In the genomic region with DNA sequence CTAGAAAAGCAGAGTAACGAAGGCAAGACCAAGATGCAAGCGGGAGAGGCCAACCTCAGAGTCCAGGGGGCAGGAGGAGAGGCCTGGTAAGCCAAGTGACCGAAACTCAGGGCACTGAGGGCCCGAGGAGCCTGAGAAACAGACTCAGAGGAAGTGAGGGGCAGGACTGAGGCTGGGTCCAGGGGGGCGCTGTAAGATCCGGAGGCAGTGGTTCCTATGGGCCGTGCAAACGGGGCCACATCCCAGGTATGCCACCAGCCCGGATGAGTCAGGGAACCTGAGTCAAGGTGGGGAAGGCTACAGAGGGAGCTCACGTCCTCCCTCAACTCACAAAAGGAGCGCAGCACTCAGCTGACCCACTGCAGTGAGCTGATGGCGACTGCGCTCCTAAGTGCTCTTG, we compare ENCODE assay signal across 10 cellular contexts. TPM values are rescaled to one million over a fixed set of nuclear protein-coding genes. Genes with fewer than 3 reads are reported as not detected.
A peak's percentile ranks its signal among the peaks of the same experiment; 100 is the strongest.
DNase-seq lines count a peak whose midpoint lies in the region; ATAC-seq and TF ChIP-seq lines count a peak whose summit lies in the region.
"Had no signal": no experiment of that assay in that cellular context is flagged by ENCODE, and none has a peak within 500 bp of the region (broad histone marks: within the 10 kb centered on the region; RNA-seq: fewer than 3 reads in every experiment).

No MANE protein-coding gene starts in this region.

- H3K27me3 ChIP-seq in uterus: no peaks in the 10 kb centered on the region

- ATAC-seq in Right ventricle myocardium inferior (peak; percentile 9), left cardiac atrium (no peak), left lobe of liver (no peak)

- peaks cover 59% of the 10 kb centered on the region for H3K4me1 Mint-ChIP-seq in nephron

- no peaks in the 10 kb centered on the region for H3K9me3 ChIP-seq in uterus

- peaks cover 13% of the 10 kb centered on the region for H3K36me3 Mint-ChIP-seq in nephron (ENCODE audit: low read depth)

- no peak for TF ChIP-seq POLR2A in uterus (IDR thresholded peaks at IDR 0.05)

- no peaks in the 10 kb centered on the region for H3K9me3 Mint-ChIP-seq in nephron

- TF ChIP-seq CTCF in nephron (IDR thresholded peaks at IDR 0.05; ENCODE audit: unreplicated experiment in 3 of 3) (no peak), uterus (IDR thresholded peaks at IDR 0.05) (no peak), GM13976 (IDR thresholded peaks at IDR 0.05; ENCODE audit: borderline replicate concordance, control extremely low read depth, extremely low read depth, insufficient read depth, missing control alignments) (no peak)

- H3K27ac ChIP-seq in epithelial cell of prostate (peak overlapping the region; percentile 98), uterus (peak overlapping the region; percentile 83 to 98)

- H3K4me1 ChIP-seq in uterus: peaks cover 9 to 30% of the 10 kb centered on the region in 2 donors

- peak overlapping the region in 1 of 3 experiments; percentile 21 for H3K4me3 Mint-ChIP-seq in nephron

- in situ Hi-C loops in GM13976 (cut with MboI; ENCODE audit: low sequenced_read_pairs, unreplicated experiment): no loop called here

- no peaks in the 10 kb centered on the region for H3K27me3 Mint-ChIP-seq in nephron (ENCODE audit: low read depth)

- no peaks in the 10 kb centered on the region for H3K36me3 ChIP-seq in uterus

- intact Hi-C loops in Right ventricle myocardium inferior (cut with DNase I) (no loop called here), left cardiac atrium (cut with DNase I) (no loop called here), uterus (cut with DNase I; ENCODE audit: low total_unique reads) (no loop called here)

- DNase-seq in Right ventricle myocardium inferior (ENCODE audit: missing footprints) (no peak), left cardiac atrium (no peak), epithelial cell of prostate (ENCODE audit: low read depth, low spot score) (no peak), uterus (no peak), GM13976 (ENCODE audit: low spot score) (no peak), left lobe of liver (ENCODE audit: low spot score) (no peak)
- DNase-seq in activated CD4-positive, CD25-positive, alpha-beta regulatory T cell treated with anti-CD3 and anti-CD28 coated beads, Interleukin-2, amount 50 U/mL, for 72 hours: no peak
- DNase-seq: NCI-H2029 treated with DMSO at 0.1 percent for 48 hours, SHP77 treated with DMSO at 0.1 percent for 48 hours had no signal

- no peak overlapping the region for H3K4me3 ChIP-seq in uterus

- peak overlapping the region in 2 of 3 experiments; percentile 10 to 45 for H3K27ac Mint-ChIP-seq in nephron

RNA-seq across cellular contexts. Expression of gene ZDHHC7, which starts 8.3 kb away (rescaled TPM):
- total RNA-seq in Right ventricle myocardium inferior (41.4 TPM), left cardiac atrium (10 to 100 TPM; 33.2 to 35.2 TPM), uterus (10 to 100 TPM; 16.5 to 50.2 (median 39.1) TPM), left lobe of liver (14.5 TPM)

RNA-seq across cellular contexts. Expression of gene KIAA0513, which starts 24.5 kb away (rescaled TPM):
- total RNA-seq in Right ventricle myocardium inferior (7.4 TPM), left cardiac atrium (10 to 100 TPM in 1 of 2 donors, 1 to 10 TPM in 1; 9.2 to 10.4 TPM), uterus (10 to 100 TPM in 1 of 4 donors, 1 to 10 TPM in 3; 4.7 to 17.3 (median 9.4) TPM), left lobe of liver (5.0 TPM)
